9 cellular contexts compared by ENCODE assay signal in genomic region chr1:184622136-184622823, GRCh38.
DNase-seq lines count a peak whose midpoint lies in the region; ATAC-seq, FAIRE-seq and TF ChIP-seq lines count a peak whose summit lies in the region.
"Had no signal": no experiment of that assay in that cellular context is flagged by ENCODE, and none has a peak within 500 bp of the region (broad histone marks: within the 10 kb centered on the region; RNA-seq: fewer than 3 reads in every experiment).

No MANE protein-coding gene starts in this region.

- DNase-seq in AG08395 (ENCODE audit: low spot score), result peak; percentile 93
- DNase-seq in NCI-H446 treated with DMSO at 0.1 percent for 48 hours (lab: John Stamatoyannopoulos, UW), result peak; percentile 46
- DNase-seq in endothelial cell (ENCODE audit: low spot score), result no peak
- DNase-seq in stimulated activated CD8-positive, alpha-beta memory T cell treated with anti-CD3 and anti-CD28 coated beads, Interleukin-4, amount 100 ng/mL, for 48 hours, result no peak
- no peak for DNase-seq in activated CD8-positive, alpha-beta memory T cell treated with anti-CD3 and anti-CD28 coated beads, Interleukin-2, amount 50 U/mL, for 48 hours
- DNase-seq: DMS79 treated with DMSO at 0.1 percent for 48 hours had no signal

- H3K27ac Mint-ChIP-seq in nephron, result peak overlapping the region; percentile 67 to 77 (median 69)
- no peak overlapping the region for H3K27ac Mint-ChIP-seq in endothelial cell (ENCODE audit: unreplicated experiment)

- peak; percentile 77 for FAIRE-seq in endometrium (lab: Jason Lieb, UNC)

- no peaks in the 10 kb centered on the region for H3K36me3 Mint-ChIP-seq in nephron (ENCODE audit: low read depth)
- no peaks in the 10 kb centered on the region for H3K36me3 Mint-ChIP-seq in endothelial cell (ENCODE audit: low read depth, unreplicated experiment)

- no peak for TF ChIP-seq CTCF in nephron (IDR thresholded peaks at IDR 0.05; ENCODE audit: unreplicated experiment in 3 of 3)
- TF ChIP-seq CTCF in endothelial cell (IDR thresholded peaks at IDR 0.05; ENCODE audit: unreplicated experiment), result no peak

- peaks cover 65% of the 10 kb centered on the region for H3K4me1 Mint-ChIP-seq in nephron
- H3K4me1 Mint-ChIP-seq in endothelial cell (ENCODE audit: unreplicated experiment), result no peaks in the 10 kb centered on the region

- H3K27me3 Mint-ChIP-seq in nephron (ENCODE audit: low read depth) (peaks cover 4% of the 10 kb centered on the region), endothelial cell (ENCODE audit: unreplicated experiment) (no peaks in the 10 kb centered on the region)

- ATAC-seq in HG02870 (IDR thresholded peaks at IDR 0.05; ENCODE audit: unreplicated experiment), result no peak

- H3K4me3 Mint-ChIP-seq in nephron, result peak overlapping the region; percentile 1 to 4 (median 4)
- no peak overlapping the region for H3K4me3 Mint-ChIP-seq in endothelial cell (ENCODE audit: unreplicated experiment)

- H3K9me3 Mint-ChIP-seq in nephron (no peaks in the 10 kb centered on the region), endothelial cell (ENCODE audit: unreplicated experiment) (no peaks in the 10 kb centered on the region)

Comparison
In these comparisons a context has a peak if more than half of its experiments do, and no peak if none do; other contexts are left out.
1. DNase-seq: peak in AG08395 (single experiment) and NCI-H446 treated with DMSO at 0.1 percent for 48 hours (single experiment); none in endothelial cell (single experiment), stimulated activated CD8-positive, alpha-beta memory T cell treated with anti-CD3 and anti-CD28 coated beads, Interleukin-4, amount 100 ng/mL, for 48 hours (single experiment) and activated CD8-positive, alpha-beta memory T cell treated with anti-CD3 and anti-CD28 coated beads, Interleukin-2, amount 50 U/mL, for 48 hours (single experiment).